In genomic region chr19:4455742-4456565, GRCh38 we compare ENCODE assay signal across 8 cellular contexts. TPM values are rescaled to one million over a fixed set of nuclear protein-coding genes. Genes with fewer than 3 reads are reported as not detected.
DNase-seq lines count a peak whose midpoint lies in the region; ATAC-seq, FAIRE-seq and TF ChIP-seq lines count a peak whose summit lies in the region.

No MANE protein-coding gene starts in this region.

- H3K9me3 ChIP-seq in effector memory CD4-positive, alpha-beta T cell (ENCODE audit: control insufficient read depth, low read length) = no peaks in the 10 kb centered on the region
- no peaks in the 10 kb centered on the region for H3K9me3 ChIP-seq in muscle layer of colon (ENCODE audit: low read length)

- ATAC-seq in GM18867 (IDR thresholded peaks at IDR 0.05; ENCODE audit: unreplicated experiment) (no peak), HG02588 (IDR thresholded peaks at IDR 0.05; ENCODE audit: unreplicated experiment) (no peak)

- FAIRE-seq in GM12891 (lab: Jason Lieb, UNC) = peak; percentile 5

- TF ChIP-seq POLR2A in GM12891 (IDR thresholded peaks at IDR 0.05; ENCODE audit: low read depth, low read length) = no peak

- H3K36me3 ChIP-seq in effector memory CD4-positive, alpha-beta T cell (ENCODE audit: control insufficient read depth, insufficient read depth, low read length) = peaks cover 34% of the 10 kb centered on the region
- peaks cover 28% of the 10 kb centered on the region for H3K36me3 ChIP-seq in muscle layer of colon (ENCODE audit: insufficient read depth, low read length)

- DNase-seq in GM12891 (ENCODE audit: insufficient read length, low spot score) = peak; percentile 39
- peak; percentile 42 for DNase-seq in RPMI7951 (ENCODE audit: low read depth)
- DNase-seq in effector memory CD4-positive, alpha-beta T cell = no peak
- DNase-seq in GDM1 (lab: John Stamatoyannopoulos, UW) = no peak

- peaks cover 16% of the 10 kb centered on the region for H3K4me1 ChIP-seq in effector memory CD4-positive, alpha-beta T cell (ENCODE audit: control insufficient read depth, insufficient read depth, low read length, poor library complexity, severe bottlenecking)
- H3K4me1 ChIP-seq in muscle layer of colon (ENCODE audit: insufficient read depth, low read length) = peaks cover 28% of the 10 kb centered on the region

- H3K27me3 ChIP-seq in effector memory CD4-positive, alpha-beta T cell (replicated peaks; ENCODE audit: control insufficient read depth, insufficient read depth, low read length, poor library complexity, severe bottlenecking) = no peaks in the 10 kb centered on the region
- no peaks in the 10 kb centered on the region for H3K27me3 ChIP-seq in muscle layer of colon (ENCODE audit: control insufficient read depth in 1 of 2, insufficient read depth in 2 of 2, low read length in 2 of 2)

- H3K9ac ChIP-seq in muscle layer of colon (ENCODE audit: low read length) = peak overlapping the region; percentile 61

- H3K27ac ChIP-seq in 22Rv1 (peak overlapping the region; percentile 69), muscle layer of colon (ENCODE audit: low read depth, low read length) (peak overlapping the region; percentile 73)
- peak overlapping the region; percentile 74 for H3K27ac ChIP-seq in effector memory CD4-positive, alpha-beta T cell (ENCODE audit: insufficient read depth, low read length, poor library complexity, severe bottlenecking)

- no peak for TF ChIP-seq CTCF in 22Rv1 (IDR thresholded peaks at IDR 0.05)

- peak overlapping the region; percentile 51 for H3K4me3 ChIP-seq in effector memory CD4-positive, alpha-beta T cell (ENCODE audit: insufficient read depth, low read depth, low read length, poor library complexity, severe bottlenecking)
- peak overlapping the region; percentile 40 to 75 for H3K4me3 ChIP-seq in muscle layer of colon (ENCODE audit: low read depth in 1 of 2, low read length in 2 of 2)

TF ChIP-seq in GM12891, 5 proteins besides CTCF, POLR2A, EP300 and RAD21:
- TF ChIP-seq POLR2AphosphoS5 (IDR thresholded peaks at IDR 0.05; ENCODE audit: low read depth, low read length) = no peak
- TF ChIP-seq PAX5 (IDR thresholded peaks at IDR 0.05; ENCODE audit: insufficient read depth, low read length, severe bottlenecking) = no peak
- TF ChIP-seq TAF1 (IDR thresholded peaks at IDR 0.05; ENCODE audit: low read depth, low read length) = no peak
- no peak for TF ChIP-seq POU2F2 (IDR thresholded peaks at IDR 0.05; ENCODE audit: low read depth, low read length)
- no peak for TF ChIP-seq SPI1 (IDR thresholded peaks at IDR 0.05; ENCODE audit: low read depth, low read length)

RNA-seq across cellular contexts. Expression of gene UBXN6, which starts 1.6 kb away (rescaled TPM):
- 36.2 TPM for polyA plus RNA-seq in GM12891 (2012; ENCODE audit: low read depth, missing spikeins)
- 44.5 and 101 TPM in 2 replicates for total RNA-seq in RPMI7951 (2014; rRNA removed; shearing (Covaris generic))

RNA-seq across cellular contexts. Expression of gene HDGFL2, which starts 16.1 kb away (rescaled TPM):
- 33.5 TPM for polyA plus RNA-seq in GM12891 (2012; ENCODE audit: low read depth, missing spikeins)
- 41.9 and 60.5 TPM in 2 replicates for total RNA-seq in RPMI7951 (2014; rRNA removed; shearing (Covaris generic))

RNA-seq across cellular contexts. Expression of gene CHAF1A, which starts 53.5 kb away (rescaled TPM):
- polyA plus RNA-seq in GM12891 (2012; ENCODE audit: low read depth, missing spikeins) = 21.8 TPM
- 12.9 and 16.8 TPM in 2 replicates for total RNA-seq in RPMI7951 (2014; rRNA removed; shearing (Covaris generic))

RNA-seq across cellular contexts. Expression of gene SH3GL1, which starts 55.6 kb away (rescaled TPM):
- 25.7 TPM for polyA plus RNA-seq in GM12891 (2012; ENCODE audit: low read depth, missing spikeins)
- 83.2 and 84.3 TPM in 2 replicates for total RNA-seq in RPMI7951 (2014; rRNA removed; shearing (Covaris generic))

Comparison
In these comparisons a context has a peak if more than half of its experiments do, and no peak if none do; other contexts are left out.
1. DNase-seq: peak in GM12891 (single experiment) and RPMI7951 (single experiment); none in effector memory CD4-positive, alpha-beta T cell (0 of 3) and GDM1 (single experiment).
2. Peak in every context shown above with its lines, with median percentiles within 50 percentile points of each other: H3K27ac ChIP-seq.